ENCODE assay signal across 9 cellular contexts in the genomic region with DNA sequence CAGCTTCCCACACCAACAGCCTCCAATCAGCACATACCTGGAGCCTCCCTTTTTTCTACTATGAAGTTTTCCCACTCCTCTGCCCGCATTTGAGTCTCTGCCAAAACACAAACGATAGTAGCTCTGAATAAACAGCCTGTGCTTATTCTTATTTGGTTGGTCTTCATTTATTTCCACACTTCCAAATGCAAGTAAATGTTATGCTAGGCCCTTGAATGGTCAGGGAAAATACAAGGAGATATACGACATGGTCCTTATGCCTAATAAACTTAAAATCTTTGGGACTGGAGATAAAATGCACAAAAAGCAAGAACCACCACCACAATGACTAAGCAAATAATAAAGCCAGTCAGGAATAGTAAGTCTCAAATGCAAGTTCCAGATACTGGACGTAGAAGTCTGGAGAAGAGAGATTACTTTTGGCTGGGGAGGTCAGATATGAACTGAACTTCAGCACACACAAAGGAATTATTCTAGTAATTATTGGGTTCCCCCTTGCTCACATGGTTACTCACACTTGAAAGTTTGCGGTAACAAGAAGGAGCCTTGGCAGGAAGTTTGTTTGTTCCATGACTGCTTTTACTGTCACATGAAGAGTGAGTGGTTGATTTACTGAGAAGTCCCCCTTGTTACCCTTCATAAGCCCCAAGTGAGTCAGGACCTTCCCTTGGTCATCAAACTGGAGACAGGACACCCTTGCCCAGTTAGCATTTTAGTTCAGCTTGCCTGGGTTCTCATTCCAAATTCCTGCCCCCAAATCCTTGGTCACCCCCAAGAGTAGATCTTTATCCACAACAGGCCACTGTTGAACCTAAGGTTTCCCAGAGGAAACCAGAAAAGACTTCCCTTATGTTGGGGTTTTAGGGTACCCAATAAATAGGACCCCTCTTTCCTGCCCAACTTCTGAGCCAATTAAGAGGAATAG.
A peak's percentile ranks its signal among the peaks of the same experiment; 100 is the strongest.
DNase-seq lines count a peak whose midpoint lies in the region; ATAC-seq and TF ChIP-seq lines count a peak whose summit lies in the region.
"Had no signal": no experiment of that assay in that cellular context is flagged by ENCODE, and none has a peak within 500 bp of the region (broad histone marks: within the 10 kb centered on the region; RNA-seq: fewer than 3 reads in every experiment).

No MANE protein-coding gene starts in this region.

- TF ChIP-seq EP300 in SK-N-SH (IDR thresholded peaks at IDR 0.05; ENCODE audit: borderline replicate concordance in 1 of 2, low read depth in 1 of 2, low read length in 1 of 2) = no peak

- H3K36me3 ChIP-seq in kidney epithelial cell (ENCODE audit: control insufficient read depth, insufficient read depth, low read length) (no peaks in the 10 kb centered on the region), SK-N-SH (replicated peaks in 1 of 2; ENCODE audit: control insufficient read depth in 1 of 2, insufficient read depth in 2 of 2, low read length in 1 of 2) (no peaks in the 10 kb centered on the region)
- H3K36me3 ChIP-seq: heart right ventricle had no signal

- peaks cover 0 to 2% of the 10 kb centered on the region in 2 experiments; a peak in 1 of 4 replicates for H3K4me1 ChIP-seq in SK-N-SH (ENCODE audit: control insufficient read depth in 1 of 2, insufficient read depth in 2 of 2, low read depth in 1 of 2, low read length in 1 of 2)

- H3K9me3 Mint-ChIP-seq in CD4-positive, alpha-beta T cell = no peaks in the 10 kb centered on the region
- peaks cover 24% of the 10 kb centered on the region for H3K9me3 Mint-ChIP-seq in activated CD4-positive, alpha-beta T cell treated with anti-CD3 and anti-CD28 coated beads, Interleukin-2, amount 10 ng/mL, durations not matched to agents 24 days and 14 days
- peaks cover 21% of the 10 kb centered on the region for H3K9me3 Mint-ChIP-seq in type B pancreatic cell

- no peak overlapping the region for H2AFZ ChIP-seq in SK-N-SH (ENCODE audit: low read depth)

- H3K4me1 Mint-ChIP-seq in CD4-positive, alpha-beta T cell (ENCODE audit: low read depth) = peaks cover 70% of the 10 kb centered on the region
- peaks cover 91% of the 10 kb centered on the region for H3K4me1 Mint-ChIP-seq in activated CD4-positive, alpha-beta T cell treated with anti-CD3 and anti-CD28 coated beads, Interleukin-2, amount 10 ng/mL, durations not matched to agents 24 days and 14 days
- peaks cover 43% of the 10 kb centered on the region for H3K4me1 Mint-ChIP-seq in type B pancreatic cell (ENCODE audit: unreplicated experiment)

- no peak for TF ChIP-seq RAD21 in SK-N-SH (IDR thresholded peaks at IDR 0.05; ENCODE audit: low read length)

- H3K27ac Mint-ChIP-seq in CD4-positive, alpha-beta T cell = peak overlapping the region; percentile 33
- peak overlapping the region; percentile 95 for H3K27ac Mint-ChIP-seq in activated CD4-positive, alpha-beta T cell treated with anti-CD3 and anti-CD28 coated beads, Interleukin-2, amount 10 ng/mL, durations not matched to agents 24 days and 14 days
- H3K27ac Mint-ChIP-seq in type B pancreatic cell = no peak overlapping the region

- H3K27me3 ChIP-seq in CD4-positive, alpha-beta T cell (ENCODE audit: control insufficient read depth, insufficient read depth, low read length) = no peaks in the 10 kb centered on the region
- H3K27me3 ChIP-seq in kidney epithelial cell (ENCODE audit: control insufficient read depth, insufficient read depth, low read length) = no peaks in the 10 kb centered on the region
- no peaks in the 10 kb centered on the region for H3K27me3 ChIP-seq in SK-N-SH (ENCODE audit: insufficient read depth)
- H3K27me3 ChIP-seq: heart right ventricle had no signal

- no peak overlapping the region for H3K27ac ChIP-seq in CD4-positive, alpha-beta T cell (ENCODE audit: low read depth, low read length)
- no peak overlapping the region for H3K27ac ChIP-seq in SK-N-SH (ENCODE audit: low read depth in 2 of 2, low read length in 1 of 2)

- no peaks in the 10 kb centered on the region for H4K20me1 ChIP-seq in SK-N-SH (ENCODE audit: insufficient read depth)

- no peaks in the 10 kb centered on the region for H3K36me3 Mint-ChIP-seq in CD4-positive, alpha-beta T cell (ENCODE audit: low read depth)
- peaks cover 12% of the 10 kb centered on the region for H3K36me3 Mint-ChIP-seq in activated CD4-positive, alpha-beta T cell treated with anti-CD3 and anti-CD28 coated beads, Interleukin-2, amount 10 ng/mL, durations not matched to agents 24 days and 14 days (ENCODE audit: low read depth)
- no peaks in the 10 kb centered on the region for H3K36me3 Mint-ChIP-seq in type B pancreatic cell

- H3K4me3 ChIP-seq in kidney epithelial cell (ENCODE audit: low read depth, low read length) (no peak overlapping the region), SK-N-SH (ENCODE audit: low read depth in 2 of 2, low read length in 1 of 2) (no peak overlapping the region)
- H3K4me3 ChIP-seq: heart right ventricle had no signal

- no peaks in the 10 kb centered on the region for H3K9me2 ChIP-seq in SK-N-SH

- no peak overlapping the region for H3K4me2 ChIP-seq in SK-N-SH

- no peaks in the 10 kb centered on the region for H3K79me2 ChIP-seq in SK-N-SH (ENCODE audit: insufficient read depth)

- POLR2A ChIA-PET in CD4-positive, alpha-beta T cell (lab: Charles Lee) = no interaction called here
- POLR2A ChIA-PET in SK-N-SH (lab: Yijun Ruan, JAX) = no interaction called here

- 59% methylated on average over 5 of the region's 5 CpGs for WGBS in SK-N-SH (ENCODE audit: low lambda C conversion rate)

- intact Hi-C loops in CD4-positive, alpha-beta T cell (cut with DNase I, micrococcal nuclease) = loop anchor here in 1 of 2 experiments (10.0 kb wide), 1 partner anchor 100 kb away; no protein-coding TSS in a partner anchor
- intact Hi-C loops in activated CD4-positive, alpha-beta T cell treated with anti-CD3 and anti-CD28 coated beads, Interleukin-2, amount 10 ng/mL, durations not matched to agents 24 days and 14 days (cut with micrococcal nuclease) = loop anchor here (2.0 to 10.0 kb wide), 5 partner anchors 86 to 700 kb away; no protein-coding TSS in a partner anchor

- ATAC-seq in CD4-positive, alpha-beta T cell (ENCODE audit: poor library complexity) = peak; percentile 62
- ATAC-seq in GM19372 (IDR thresholded peaks at IDR 0.05; ENCODE audit: low read depth, unreplicated experiment) = peak; percentile 93
- peak; percentile 78 for ATAC-seq in HG03439 (IDR thresholded peaks at IDR 0.05; ENCODE audit: unreplicated experiment)

- CTCF ChIA-PET in CD4-positive, alpha-beta T cell (lab: Charles Lee) = no interaction called here
- CTCF ChIA-PET in SK-N-SH (lab: Yijun Ruan, JAX) = no interaction called here

- H3K9me3 ChIP-seq in CD4-positive, alpha-beta T cell (ENCODE audit: control insufficient read depth, low read length) = no peaks in the 10 kb centered on the region
- H3K9me3 ChIP-seq in SK-N-SH = no peaks in the 10 kb centered on the region
- H3K9me3 ChIP-seq: heart right ventricle had no signal

- H3K4me3 Mint-ChIP-seq in CD4-positive, alpha-beta T cell = peak overlapping the region; percentile 9
- H3K4me3 Mint-ChIP-seq in activated CD4-positive, alpha-beta T cell treated with anti-CD3 and anti-CD28 coated beads, Interleukin-2, amount 10 ng/mL, durations not matched to agents 24 days and 14 days = peak overlapping the region; percentile 54
- H3K4me3 Mint-ChIP-seq in type B pancreatic cell = no peak overlapping the region

- peak in 2 of 10 experiments; percentile 15 to 26 for DNase-seq in CD4-positive, alpha-beta T cell
- peak; percentile 88 for DNase-seq in activated CD4-positive, alpha-beta T cell treated with anti-CD3 and anti-CD28 coated beads, Interleukin-2, amount 10 ng/mL, durations not matched to agents 24 days and 14 days
- DNase-seq in kidney epithelial cell (ENCODE audit: low read depth) (peak; percentile 57), SK-N-SH (no peak), NCI-H82 treated with DMSO at 0.1 percent for 48 hours (lab: John Stamatoyannopoulos, UW; ENCODE audit: unreplicated experiment) (no peak), type B pancreatic cell (ENCODE audit: extremely low spot score, unreplicated experiment) (no peak)

- no peaks in the 10 kb centered on the region for H3K27me3 Mint-ChIP-seq in CD4-positive, alpha-beta T cell
- no peaks in the 10 kb centered on the region for H3K27me3 Mint-ChIP-seq in activated CD4-positive, alpha-beta T cell treated with anti-CD3 and anti-CD28 coated beads, Interleukin-2, amount 10 ng/mL, durations not matched to agents 24 days and 14 days
- no peaks in the 10 kb centered on the region for H3K27me3 Mint-ChIP-seq in type B pancreatic cell

- peaks cover 4% of the 10 kb centered on the region for H3F3A ChIP-seq in SK-N-SH (replicated peaks; ENCODE audit: insufficient read depth)

- no peak for TF ChIP-seq CTCF in CD4-positive, alpha-beta T cell (IDR thresholded peaks at IDR 0.05)
- no peak for TF ChIP-seq CTCF in kidney epithelial cell (IDR thresholded peaks at IDR 0.05; ENCODE audit: insufficient read depth, low read length, poor library complexity, severe bottlenecking)
- no peak for TF ChIP-seq CTCF in SK-N-SH (IDR thresholded peaks at IDR 0.05)
- no peak for TF ChIP-seq CTCF in type B pancreatic cell (conservative IDR thresholded peaks at IDR 0.05)

- H3K9ac ChIP-seq in SK-N-SH = no peak overlapping the region

TF ChIP-seq in SK-N-SH, 30 proteins besides CTCF, POLR2A, EP300 and RAD21 (continues in another document):
- TF ChIP-seq CHD2 (IDR thresholded peaks at IDR 0.05; ENCODE audit: low read length, partially characterized antibody) (no peak), FOSL2 (IDR thresholded peaks at IDR 0.05; ENCODE audit: borderline replicate concordance, low read depth) (no peak)

Comparison
In these comparisons a context has a peak if more than half of its experiments do, and no peak if none do; other contexts are left out.
1. DNase-seq: peak in activated CD4-positive, alpha-beta T cell treated with anti-CD3 and anti-CD28 coated beads, Interleukin-2, amount 10 ng/mL, durations not matched to agents 24 days and 14 days (single experiment) and kidney epithelial cell (single experiment); none in SK-N-SH (single experiment), NCI-H82 treated with DMSO at 0.1 percent for 48 hours (single experiment) and type B pancreatic cell (single experiment).
2. Peak in every context shown above with its lines, with median percentiles within 50 percentile points of each other: ATAC-seq.